ENCODE assay signal across 27 cellular contexts in the genomic region with DNA sequence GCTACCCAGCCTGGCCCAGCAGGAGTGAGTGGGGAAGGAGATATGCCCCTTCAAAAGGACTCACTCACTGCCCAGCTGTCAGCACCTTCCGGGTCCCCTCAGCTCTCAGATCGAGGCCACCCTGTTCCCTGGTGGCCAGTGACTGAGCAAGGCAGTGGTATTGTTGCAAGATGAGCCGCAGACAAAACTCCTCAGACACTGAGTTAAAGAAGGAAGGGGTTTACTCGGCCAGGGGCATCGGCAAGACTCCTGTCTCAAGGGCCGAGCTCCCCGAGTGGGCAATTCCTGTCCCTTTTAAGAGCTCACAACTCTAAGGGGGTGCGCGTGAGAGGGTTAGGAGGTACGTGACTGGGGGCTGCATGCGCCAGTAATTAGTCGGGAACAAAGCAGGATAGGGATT.
"Had no signal": no experiment of that assay in that cellular context is flagged by ENCODE, and none has a peak within 500 bp of the region (broad histone marks: within the 10 kb centered on the region; RNA-seq: fewer than 3 reads in every experiment).

No MANE protein-coding gene starts in this region.

- H3K36me3 ChIP-seq: Peyer's patch, SJSA1 had no signal

- H3K27ac ChIP-seq: body of pancreas, Peyer's patch, SJSA1 had no signal

- H3K4me1 ChIP-seq: body of pancreas, SJSA1 had no signal

- DNase-seq: activated CD4-positive, alpha-beta memory T cell treated with anti-CD3 and anti-CD28 coated beads for 36 hours; activated CD4-positive, alpha-beta T cell treated with anti-CD3 and anti-CD28 coated beads, Interleukin-2, amount 10 ng/mL, durations not matched to agents 7 days and 5 days; activated CD4-positive, CD25-positive, alpha-beta regulatory T cell; activated CD8-positive, alpha-beta memory T cell treated with anti-CD3 and anti-CD28 coated beads for 24 hours; activated gamma-delta T cell treated with Interleukin-2 at 50 U/mL for 16 hours; activated naive CD4-positive, alpha-beta T cell treated with anti-CD3 and anti-CD28 coated beads, Interleukin-2, amount 10 ng/mL, durations not matched to agents 7 days and 5 days; activated naive CD8-positive, alpha-beta T cell treated with anti-CD3 and anti-CD28 coated beads, Interleukin-2, amount 10 ng/mL, durations not matched to agents 7 days and 5 days; activated T-cell treated with anti-CD3 and anti-CD28 coated beads, Interleukin-2, amount 50 U/mL, for 48 hours; aorta; body of pancreas; central memory CD4-positive, alpha-beta T cell; Karpas-422; MM.1S; NCI-H1105 treated with DMSO at 0.1 percent for 48 hours; NCI-H1930; NCI-H2171; NCI-H2227 treated with DMSO at 0.1 percent for 48 hours; NCI-H510A; NCI-H526 treated with DMSO at 0.1 percent for 48 hours; NK-92 treated with Interleukin-12 subunit alpha and Interleukin-12 subunit beta, amount 100 ng/mL, for 24 hours; OCI-M1; Peyer's patch; SHP77 had no signal

- H3K9me3 ChIP-seq: body of pancreas, Peyer's patch, SJSA1 had no signal

- H3K36me3 Mint-ChIP-seq: activated CD4-positive, alpha-beta memory T cell treated with anti-CD3 and anti-CD28 coated beads for 36 hours; activated naive CD4-positive, alpha-beta T cell treated with anti-CD3 and anti-CD28 coated beads, Interleukin-2, amount 10 ng/mL, durations not matched to agents 7 days and 5 days; activated naive CD8-positive, alpha-beta T cell treated with anti-CD3 and anti-CD28 coated beads, Interleukin-2, amount 10 ng/mL, durations not matched to agents 7 days and 5 days had no signal

- H3K27ac Mint-ChIP-seq: activated CD4-positive, alpha-beta memory T cell treated with anti-CD3 and anti-CD28 coated beads for 36 hours; activated CD4-positive, alpha-beta T cell treated with anti-CD3 and anti-CD28 coated beads, Interleukin-2, amount 10 ng/mL, durations not matched to agents 7 days and 5 days; activated naive CD4-positive, alpha-beta T cell treated with anti-CD3 and anti-CD28 coated beads, Interleukin-2, amount 10 ng/mL, durations not matched to agents 7 days and 5 days; activated naive CD8-positive, alpha-beta T cell treated with anti-CD3 and anti-CD28 coated beads, Interleukin-2, amount 10 ng/mL, durations not matched to agents 7 days and 5 days; activated T-helper 2 cell treated with anti-CD3 and anti-CD28 coated beads, Interferon-gamma antibody, Interleukin-2, Interleukin-4, amounts not matched to agents 10 μg/mL and 5 μg/mL and 100 μg/mL, durations not matched to agents 14 hours and 24 hours and 36 hours; T-helper 1 cell treated with Interleukin-12 subunit alpha and Interleukin-12 subunit beta and Interleukin-4 antibody, amounts not matched to agents 30 μg/mL and 1 μg/mL, for 36 hours had no signal

- FAIRE-seq: bronchial epithelial cell had no signal

- ATAC-seq: body of pancreas had no signal

- H3K9me3 Mint-ChIP-seq: activated CD4-positive, alpha-beta memory T cell treated with anti-CD3 and anti-CD28 coated beads for 36 hours; activated CD4-positive, alpha-beta T cell treated with anti-CD3 and anti-CD28 coated beads, Interleukin-2, amount 10 ng/mL, durations not matched to agents 7 days and 5 days; activated naive CD4-positive, alpha-beta T cell treated with anti-CD3 and anti-CD28 coated beads, Interleukin-2, amount 10 ng/mL, durations not matched to agents 7 days and 5 days; activated naive CD8-positive, alpha-beta T cell treated with anti-CD3 and anti-CD28 coated beads, Interleukin-2, amount 10 ng/mL, durations not matched to agents 7 days and 5 days; activated T-helper 2 cell treated with anti-CD3 and anti-CD28 coated beads, Interferon-gamma antibody, Interleukin-2, Interleukin-4, amounts not matched to agents 10 μg/mL and 5 μg/mL and 100 μg/mL, durations not matched to agents 14 hours and 24 hours and 36 hours; T-helper 1 cell treated with Interleukin-12 subunit alpha and Interleukin-12 subunit beta and Interleukin-4 antibody, amounts not matched to agents 30 μg/mL and 1 μg/mL, for 36 hours had no signal

- H3K4me3 Mint-ChIP-seq: activated CD4-positive, alpha-beta memory T cell treated with anti-CD3 and anti-CD28 coated beads for 36 hours; activated CD4-positive, alpha-beta T cell treated with anti-CD3 and anti-CD28 coated beads, Interleukin-2, amount 10 ng/mL, durations not matched to agents 7 days and 5 days; activated naive CD4-positive, alpha-beta T cell treated with anti-CD3 and anti-CD28 coated beads, Interleukin-2, amount 10 ng/mL, durations not matched to agents 7 days and 5 days; activated naive CD8-positive, alpha-beta T cell treated with anti-CD3 and anti-CD28 coated beads, Interleukin-2, amount 10 ng/mL, durations not matched to agents 7 days and 5 days; T-helper 1 cell treated with Interleukin-12 subunit alpha and Interleukin-12 subunit beta and Interleukin-4 antibody, amounts not matched to agents 30 μg/mL and 1 μg/mL, for 36 hours had no signal

- H3K27me3 ChIP-seq: body of pancreas, Peyer's patch had no signal

- H3K4me3 ChIP-seq: body of pancreas, Peyer's patch, SJSA1 had no signal

- H3K27me3 Mint-ChIP-seq: activated CD4-positive, alpha-beta memory T cell treated with anti-CD3 and anti-CD28 coated beads for 36 hours; activated CD4-positive, alpha-beta T cell treated with anti-CD3 and anti-CD28 coated beads, Interleukin-2, amount 10 ng/mL, durations not matched to agents 7 days and 5 days had no signal
